ENCODE assay signal across 15 cellular contexts in genomic region chr1:185601189-185601588, GRCh38.
DNase-seq lines count a peak whose midpoint lies in the region; ATAC-seq and TF ChIP-seq lines count a peak whose summit lies in the region.
"Had no signal": no experiment of that assay in that cellular context is flagged by ENCODE, and none has a peak within 500 bp of the region (broad histone marks: within the 10 kb centered on the region; RNA-seq: fewer than 3 reads in every experiment).

No MANE protein-coding gene starts in this region.

- TF ChIP-seq CTCF in smooth muscle cell (IDR thresholded peaks at IDR 0.05; ENCODE audit: borderline replicate concordance, insufficient read depth, poor library complexity, severe bottlenecking) (no peak), WTC11 (IDR thresholded peaks at IDR 0.05) (no peak)

- no peak overlapping the region for H3K27ac Mint-ChIP-seq in WTC11
- H3K27ac Mint-ChIP-seq: CD8-positive, alpha-beta T cell had no signal

- peaks cover 14% of the 10 kb centered on the region for H3K4me1 Mint-ChIP-seq in WTC11

- intact Hi-C loops in left cardiac atrium (cut with DNase I), result no loop called here

- no peaks in the 10 kb centered on the region for H3K36me3 ChIP-seq in smooth muscle cell (ENCODE audit: low read depth)
- H3K36me3 ChIP-seq: spleen, suprapubic skin had no signal

- H3K27ac ChIP-seq in smooth muscle cell (ENCODE audit: low read depth), result no peak overlapping the region
- H3K27ac ChIP-seq: 22Rv1, parathyroid adenoma, suprapubic skin had no signal

- H3K9ac ChIP-seq in smooth muscle cell (ENCODE audit: low read depth), result no peak overlapping the region
- H3K9ac ChIP-seq: parathyroid adenoma had no signal

- no peaks in the 10 kb centered on the region for H3K4me1 ChIP-seq in smooth muscle cell (ENCODE audit: low read depth)
- H3K4me1 ChIP-seq: parathyroid adenoma, suprapubic skin had no signal

- POLR2A ChIA-PET in WTC11 (lab: Charles Lee), result no interaction called here

- H3K27me3 Mint-ChIP-seq in WTC11 (ENCODE audit: low read depth), result no peaks in the 10 kb centered on the region; the same call in 1 of the 2 replicates
- H3K27me3 Mint-ChIP-seq: central memory CD8-positive, alpha-beta T cell had no signal

- H3K36me3 Mint-ChIP-seq in WTC11, result no peaks in the 10 kb centered on the region
- H3K36me3 Mint-ChIP-seq: CD8-positive, alpha-beta T cell had no signal

- no peak overlapping the region for H3K4me2 ChIP-seq in smooth muscle cell

- no peak overlapping the region for H3K4me3 Mint-ChIP-seq in WTC11
- H3K4me3 Mint-ChIP-seq: CD8-positive, alpha-beta T cell; central memory CD8-positive, alpha-beta T cell had no signal

- no peaks in the 10 kb centered on the region for H3F3A ChIP-seq in smooth muscle cell (ENCODE audit: low read depth)

- no peaks in the 10 kb centered on the region for H3K9me3 ChIP-seq in smooth muscle cell (replicated peaks; ENCODE audit: low read depth)
- H3K9me3 ChIP-seq: spleen, suprapubic skin had no signal

- H3K9me3 Mint-ChIP-seq in WTC11, result no peaks in the 10 kb centered on the region
- H3K9me3 Mint-ChIP-seq: CD8-positive, alpha-beta T cell; central memory CD8-positive, alpha-beta T cell had no signal

- no peaks in the 10 kb centered on the region for H4K20me1 ChIP-seq in smooth muscle cell (ENCODE audit: low read depth)

- CTCF ChIA-PET in WTC11 (lab: Charles Lee), result no interaction called here

- H3K27me3 ChIP-seq in smooth muscle cell (ENCODE audit: low read depth), result no peaks in the 10 kb centered on the region
- H3K27me3 ChIP-seq: spleen, suprapubic skin had no signal

- peak overlapping the region; percentile 71 for H2AFZ ChIP-seq in smooth muscle cell (ENCODE audit: low read depth)
- H2AFZ ChIP-seq: parathyroid adenoma had no signal

- DNase-seq in NCI-H82 (lab: John Stamatoyannopoulos, UW) (peak; percentile 10), NCI-H82 treated with DMSO at 0.1 percent for 48 hours (lab: John Stamatoyannopoulos, UW; ENCODE audit: unreplicated experiment) (no peak), smooth muscle cell (lab: John Stamatoyannopoulos, UW; ENCODE audit: unreplicated experiment) (no peak), WTC11 (ENCODE audit: low spot score) (no peak), left cardiac atrium (no peak)
- DNase-seq: CD8-positive, alpha-beta T cell; head of caudate nucleus; spleen had no signal

- ATAC-seq in GM21526 (IDR thresholded peaks at IDR 0.05; ENCODE audit: low FRiP score, unreplicated experiment), result peak; percentile 44
- peak; percentile 51 for ATAC-seq in HG03159 (IDR thresholded peaks at IDR 0.05; ENCODE audit: unreplicated experiment)
- ATAC-seq in GM19035 (IDR thresholded peaks at IDR 0.05; ENCODE audit: unreplicated experiment), result no peak
- ATAC-seq in WTC11, result no peak
- no peak for ATAC-seq in left cardiac atrium
- ATAC-seq: CD8-positive, alpha-beta T cell had no signal

- H3K79me2 ChIP-seq in smooth muscle cell (ENCODE audit: low read depth), result no peaks in the 10 kb centered on the region
- H3K79me2 ChIP-seq: parathyroid adenoma had no signal

- H3K4me3 ChIP-seq in smooth muscle cell, result no peak overlapping the region
- H3K4me3 ChIP-seq: spleen, suprapubic skin had no signal

- 86% methylated on average over 1 of the region's 1 CpG for WGBS in smooth muscle cell (ENCODE audit: low lambda C conversion rate)

TF ChIP-seq in WTC11, 78 proteins besides CTCF, POLR2A, EP300 and RAD21:
- TF ChIP-seq ARID4B (CRISPR knock-in tag; IDR thresholded peaks at IDR 0.05; ENCODE audit: borderline replicate concordance) (no peak), NR2C2 (CRISPR knock-in tag; IDR thresholded peaks at IDR 0.05) (no peak), E2F1 (CRISPR knock-in tag; IDR thresholded peaks at IDR 0.05) (no peak), ERG (CRISPR knock-in tag; IDR thresholded peaks at IDR 0.05) (no peak), ZNF219 (CRISPR knock-in tag; IDR thresholded peaks at IDR 0.05; ENCODE audit: borderline replicate concordance) (no peak), ELF4 (CRISPR knock-in tag; IDR thresholded peaks at IDR 0.05; ENCODE audit: low read depth) (no peak)

Comparison
In these comparisons a context has a peak if more than half of its experiments do, and no peak if none do; other contexts are left out.
1. ATAC-seq: peak in GM21526 (single experiment) and HG03159 (single experiment); none in GM19035 (single experiment), WTC11 (single experiment) and left cardiac atrium (0 of 2).